In the genomic region with DNA sequence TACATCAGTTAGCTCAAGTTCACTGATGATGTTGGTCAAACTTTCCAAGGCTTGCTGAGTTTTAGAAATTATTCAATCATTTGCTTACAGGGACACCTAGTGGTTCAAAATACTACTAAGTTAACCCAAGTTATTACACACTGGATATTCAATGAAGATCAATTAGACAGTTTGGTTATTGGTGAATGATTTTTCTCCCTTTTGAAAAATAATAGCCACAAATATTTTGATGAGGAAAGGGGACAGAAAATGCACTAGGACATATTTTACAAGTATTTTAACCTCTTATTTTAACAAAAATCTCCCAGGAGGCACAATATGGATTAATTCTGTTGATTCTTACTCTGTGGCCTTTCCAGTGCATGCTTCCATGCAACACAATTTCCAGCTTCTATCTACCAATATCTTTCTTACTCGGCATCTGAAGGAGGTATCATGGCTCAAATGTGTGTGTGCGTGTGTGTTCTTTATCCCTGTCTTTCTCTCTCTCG, we compare ENCODE assay signal across 9 cellular contexts. TPM values are rescaled to one million over a fixed set of nuclear protein-coding genes. Genes with fewer than 3 reads are reported as not detected.
A peak's percentile ranks its signal among the peaks of the same experiment; 100 is the strongest.
DNase-seq lines count a peak whose midpoint lies in the region; ATAC-seq and TF ChIP-seq lines count a peak whose summit lies in the region.
"Had no signal": no experiment of that assay in that cellular context is flagged by ENCODE, and none has a peak within 500 bp of the region (broad histone marks: within the 10 kb centered on the region; RNA-seq: fewer than 3 reads in every experiment).

No MANE protein-coding gene starts in this region.

- 73 to 76% methylated on average over 3 of the region's 3 CpGs for WGBS in aorta, 2 donors

- intact Hi-C loops in left ventricle myocardium superior (cut with micrococcal nuclease) (no loop called here), aorta (cut with DNase I) (loop anchor here in 1 of 2 donors (5.0 kb wide), 1 partner anchor 430 kb away; a partner anchor contains a TSS)

- H3K4me3 ChIP-seq in BJ (ENCODE audit: low read depth, low read length): no peak overlapping the region
- no peak overlapping the region for H3K4me3 ChIP-seq in aorta (ENCODE audit: low read length in 2 of 2)

- H3K9me3 ChIP-seq in aorta (ENCODE audit: control insufficient read depth, low read length): no peaks in the 10 kb centered on the region

- H3K27me3 ChIP-seq in BJ (ENCODE audit: control insufficient read depth, insufficient read depth, low read length) (no peaks in the 10 kb centered on the region), aorta (ENCODE audit: control insufficient read depth in 1 of 2, insufficient read depth in 2 of 2, low read length in 1 of 2) (no peaks in the 10 kb centered on the region)

- H3K36me3 ChIP-seq in BJ (ENCODE audit: control insufficient read depth, insufficient read depth, low read length): no peaks in the 10 kb centered on the region
- no peaks in the 10 kb centered on the region for H3K36me3 ChIP-seq in aorta (ENCODE audit: control insufficient read depth in 1 of 2, insufficient read depth in 2 of 2, low read length in 1 of 2)

- POLR2A ChIA-PET in BJ (lab: Charles Lee): no interaction called here

- CTCF ChIA-PET in BJ (lab: Yijun Ruan, JAX): interaction anchor here (0.6 to 3.3 kb wide), 2 partner anchors 10 to 29 kb away, joined by 3 to 10 read pairs; no protein-coding TSS in a partner anchor

- 0 out of 2 replicates have a peak, but pooled peaks have one; percentile 14 for TF ChIP-seq CTCF in BJ (IDR thresholded peaks at IDR 0.05; ENCODE audit: insufficient read depth, low read depth, low read length)

- no peaks in the 10 kb centered on the region for H3K4me1 ChIP-seq in aorta (ENCODE audit: control insufficient read depth in 1 of 2, insufficient read depth in 2 of 2, low read length in 2 of 2)

- ATAC-seq in HG03175 (IDR thresholded peaks at IDR 0.05; ENCODE audit: unreplicated experiment): peak; percentile 47
- ATAC-seq in left ventricle myocardium superior: peak; percentile 45
- ATAC-seq in aorta (ENCODE audit: low FRiP score): no peak
- ATAC-seq in HG03521 (IDR thresholded peaks at IDR 0.05; ENCODE audit: unreplicated experiment): no peak

- H3K27ac ChIP-seq in aorta (ENCODE audit: low read depth in 1 of 2, low read length in 2 of 2): no peak overlapping the region

- no peak for DNase-seq in BJ (ENCODE audit: low read depth)
- peak; percentile 26 for DNase-seq in SKM-1 (lab: John Stamatoyannopoulos, UW; ENCODE audit: unreplicated experiment)
- DNase-seq in left ventricle myocardium superior: no peak
- no peak for DNase-seq in aorta
- DNase-seq in NCI-H1930 (lab: John Stamatoyannopoulos, UW): no peak
- no peak for DNase-seq in effector CD4-positive, alpha-beta T cell

RNA-seq across cellular contexts. Expression of a gene that starts 20.1 kb away (rescaled TPM):
- polyA plus RNA-seq in BJ (2011; rRNA removed) (not detected in 2 replicates), aorta (under 1 TPM in 1 of 2 donors, not detected in 1; 0.13 TPM)
- not detected in 2 replicates for polyA minus RNA-seq in BJ (2011; rRNA and poly(A)+ RNA removed)
- total RNA-seq in left ventricle myocardium superior (not detected), aorta (not detected)
- total RNA-seq: temporal lobe had no signal

Comparison
In these comparisons a context has a peak if more than half of its experiments do, and no peak if none do; other contexts are left out.
1. ATAC-seq: peak in HG03175 (single experiment) and left ventricle myocardium superior (single experiment); none in aorta (single experiment) and HG03521 (single experiment).